Comparison of ENCODE assay signal across 8 cellular contexts in the genomic region with DNA sequence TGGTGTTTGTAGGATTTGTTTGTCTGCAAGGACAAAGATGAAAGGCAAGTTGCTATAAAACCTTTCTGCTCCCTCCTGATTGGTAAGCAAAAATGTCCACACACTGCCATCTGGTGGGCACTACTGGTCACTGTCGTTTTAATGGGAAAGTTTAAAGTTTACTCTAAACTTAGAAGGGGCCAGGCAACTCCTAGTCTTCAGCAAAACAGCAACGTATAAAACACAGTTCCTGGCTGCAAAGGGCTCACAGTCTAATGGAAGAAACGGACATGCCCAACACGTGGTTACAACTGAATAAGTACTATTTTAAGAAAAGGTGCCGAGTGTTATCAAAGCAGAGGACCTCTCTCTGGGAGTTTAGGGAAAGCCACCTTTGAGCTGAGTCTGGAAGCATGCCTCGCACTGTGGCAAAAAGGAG. TPM values are rescaled to one million over a fixed set of nuclear protein-coding genes. Genes with fewer than 3 reads are reported as not detected.
DNase-seq lines count a peak whose midpoint lies in the region; ATAC-seq and TF ChIP-seq lines count a peak whose summit lies in the region.

No MANE protein-coding gene starts in this region.

- H3K4me1 Mint-ChIP-seq in naive B cell, result peaks cover 0 to 3% (median 0%) of the 10 kb centered on the region in 3 donors

- TF ChIP-seq POLR2A in erythroblast (IDR thresholded peaks at IDR 0.05; ENCODE audit: low read length), result no peak

- DNase-seq in C1 segment of cervical spinal cord (lab: John Stamatoyannopoulos, UW) (peak in 9 of 14 donors; percentile 18 to 55 (median 25)), NOMO-1 treated with dmso at 0.1 percent for 144 hours (lab: John Stamatoyannopoulos, UW; ENCODE audit: unreplicated experiment) (peak; percentile 59), erythroblast (lab: John Stamatoyannopoulos, UW) (peak; percentile 34 to 64), naive B cell (peak; percentile 37)
- peak; percentile 74 for DNase-seq in activated CD8-positive, alpha-beta memory T cell treated with anti-CD3 and anti-CD28 coated beads, Interleukin-2, amount 50 U/mL, for 48 hours
- peak; percentile 30 to 57 for DNase-seq in stimulated activated CD8-positive, alpha-beta memory T cell treated with anti-CD3 and anti-CD28 coated beads, Interleukin-7, amount 100 ng/mL, for 4 hours (ENCODE audit: low read depth in 2 of 2)

- ATAC-seq in GM19043 (IDR thresholded peaks at IDR 0.05; ENCODE audit: low read depth, unreplicated experiment) (peak; percentile 84), HG03460 (IDR thresholded peaks at IDR 0.05; ENCODE audit: unreplicated experiment) (peak; percentile 64), naive B cell (ENCODE audit: low read depth in 2 of 2) (peak; percentile 63 to 72)

- peaks cover 19 to 26% (median 19%) of the 10 kb centered on the region in 3 donors for H3K27me3 Mint-ChIP-seq in naive B cell

- H3K9me3 Mint-ChIP-seq in naive B cell, result no peaks in the 10 kb centered on the region

- no peak overlapping the region for H3K27ac Mint-ChIP-seq in naive B cell

- H3K36me3 Mint-ChIP-seq in naive B cell, result no peaks in the 10 kb centered on the region

- no peak overlapping the region for H3K4me3 Mint-ChIP-seq in naive B cell

RNA-seq across cellular contexts. Expression of gene TPRG1, which starts 23.7 kb away (rescaled TPM):
- under 1 TPM in 1 of 6 donors, not detected in 5; 0.05 TPM for polyA plus RNA-seq in naive B cell (ENCODE audit: low read depth in 6 of 6)

Comparison
In these comparisons a context has a peak if more than half of its experiments do, and no peak if none do; other contexts are left out.
1. Peak in every context shown above with its lines: DNase-seq and ATAC-seq.